19 cellular contexts compared by ENCODE assay signal in the genomic region with DNA sequence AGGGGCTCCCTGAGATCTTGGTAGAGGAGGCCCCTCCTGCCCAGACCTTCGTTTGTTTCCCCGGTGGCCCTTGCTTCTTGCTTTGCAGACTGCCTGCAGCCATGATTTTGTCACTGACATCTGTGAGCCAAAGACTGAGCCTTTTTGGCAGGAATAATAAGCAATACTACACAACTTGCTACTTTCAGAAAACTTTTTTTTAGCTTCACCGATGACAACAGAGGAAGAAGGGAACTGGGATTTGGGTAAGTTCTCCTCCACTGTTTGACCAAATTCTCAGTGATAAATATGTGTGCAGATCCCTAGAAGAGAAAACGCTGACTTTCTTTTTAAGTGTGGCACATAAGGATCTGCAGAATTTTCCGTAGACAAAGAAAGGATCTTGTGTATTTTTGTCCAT. TPM values are rescaled to one million over a fixed set of nuclear protein-coding genes. Genes with fewer than 3 reads are reported as not detected.
DNase-seq lines count a peak whose midpoint lies in the region; ATAC-seq and FAIRE-seq lines count a peak whose summit lies in the region.
"Had no signal": no experiment of that assay in that cellular context is flagged by ENCODE, and none has a peak within 500 bp of the region (broad histone marks: within the 10 kb centered on the region; RNA-seq: fewer than 3 reads in every experiment).

No MANE protein-coding gene starts in this region.

- DNase-seq in Right ventricle myocardium inferior (ENCODE audit: missing footprints): no peak
- no peak for DNase-seq in cardiac septum (ENCODE audit: low spot score)
- no peak for DNase-seq in right cardiac atrium
- no peak for DNase-seq in T-helper 9 cell
- DNase-seq in frontal cortex (ENCODE audit: low spot score in 2 of 2): no peak
- no peak for DNase-seq in CD8-positive, alpha-beta memory T cell
- DNase-seq: activated B cell treated with CpG ODN at 0.5 μM for 24 hours; activated CD8-positive, alpha-beta memory T cell treated with anti-CD3 and anti-CD28 coated beads for 24 hours; NCI-H187; NCI-H2227 treated with DMSO at 0.1 percent for 48 hours; nephron progenitor cell; NK-92 treated with Interleukin-12 subunit alpha and Interleukin-12 subunit beta, amount 100 ng/mL, for 24 hours; thyroid gland had no signal

- peaks cover 42% of the 10 kb centered on the region for H3K36me3 Mint-ChIP-seq in dendritic cell treated with granulocyte-macrophage colony-stimulating factor and Interleukin-4, amounts not matched to agents 40 ng/mL and 50 ng/mL, for 4 days (ENCODE audit: low read depth)
- H3K36me3 Mint-ChIP-seq in CD8-positive, alpha-beta memory T cell: no peaks in the 10 kb centered on the region

- no peaks in the 10 kb centered on the region for H3K9me3 ChIP-seq in right cardiac atrium (ENCODE audit: control insufficient read depth, low read length)
- no peaks in the 10 kb centered on the region for H3K9me3 ChIP-seq in CD8-positive, alpha-beta memory T cell (ENCODE audit: low read length)
- H3K9me3 ChIP-seq: A549, thyroid gland had no signal

- H3K27me3 ChIP-seq in right cardiac atrium (ENCODE audit: control insufficient read depth, insufficient read depth): no peaks in the 10 kb centered on the region
- no peaks in the 10 kb centered on the region for H3K27me3 ChIP-seq in CD8-positive, alpha-beta memory T cell (ENCODE audit: insufficient read depth, low read length, poor library complexity, severe bottlenecking)
- H3K27me3 ChIP-seq: hepatocyte, thyroid gland had no signal

- H3K27me3 Mint-ChIP-seq in dendritic cell treated with granulocyte-macrophage colony-stimulating factor and Interleukin-4, amounts not matched to agents 40 ng/mL and 50 ng/mL, for 4 days: peaks cover 8% of the 10 kb centered on the region
- no peaks in the 10 kb centered on the region for H3K27me3 Mint-ChIP-seq in CD8-positive, alpha-beta memory T cell

- ATAC-seq in Right ventricle myocardium inferior (peak; percentile 44), right cardiac atrium (peak; percentile 1 to 51), GM19023 (IDR thresholded peaks at IDR 0.05; ENCODE audit: unreplicated experiment) (no peak)
- ATAC-seq: A549 had no signal

- H3K9me3 Mint-ChIP-seq in dendritic cell treated with granulocyte-macrophage colony-stimulating factor and Interleukin-4, amounts not matched to agents 40 ng/mL and 50 ng/mL, for 4 days: no peaks in the 10 kb centered on the region
- peaks cover 0 to 3% (median 0%) of the 10 kb centered on the region in 5 donors for H3K9me3 Mint-ChIP-seq in CD8-positive, alpha-beta memory T cell
- H3K9me3 Mint-ChIP-seq: activated B cell treated with CpG ODN at 0.5 μM for 24 hours; T-helper 1 cell treated with Interleukin-12 subunit alpha and Interleukin-12 subunit beta and Interleukin-4 antibody, amounts not matched to agents 30 μg/mL and 1 μg/mL, for 36 hours had no signal

- H3K27ac ChIP-seq in right cardiac atrium (ENCODE audit: low read length): no peak overlapping the region
- no peak overlapping the region for H3K27ac ChIP-seq in CD8-positive, alpha-beta memory T cell (ENCODE audit: low read depth, low read length)
- H3K27ac ChIP-seq: A549, C4-2B, hepatocyte, thyroid gland had no signal

- intact Hi-C loops in Right ventricle myocardium inferior (cut with DNase I): no loop called here
- intact Hi-C loops in cardiac septum (cut with DNase I): loop anchor here (5.0 kb wide), 1 partner anchor 62 kb away; no protein-coding TSS in a partner anchor
- intact Hi-C loops in dendritic cell treated with granulocyte-macrophage colony-stimulating factor and Interleukin-4, amounts not matched to agents 40 ng/mL and 50 ng/mL, for 4 days (cut with micrococcal nuclease): loop anchor here (1.0 kb wide), 1 partner anchor 13 kb away; no protein-coding TSS in a partner anchor
- intact Hi-C loops in right cardiac atrium (cut with DNase I): loop anchor here in 1 of 4 donors (5.0 kb wide), 1 partner anchor 38 kb away; no protein-coding TSS in a partner anchor

- POLR2A ChIA-PET in CD8-positive, alpha-beta memory T cell (lab: Charles Lee): interaction anchor here (0.6 kb wide), 1 partner anchor 11 kb away, joined by 3 read pairs; no protein-coding TSS in a partner anchor

- H3K36me3 ChIP-seq in CD8-positive, alpha-beta memory T cell (ENCODE audit: insufficient read depth, low read length): no peaks in the 10 kb centered on the region

- CTCF ChIA-PET in CD8-positive, alpha-beta memory T cell (lab: Charles Lee): no interaction called here

- peaks cover 75% of the 10 kb centered on the region for H3K4me1 Mint-ChIP-seq in dendritic cell treated with granulocyte-macrophage colony-stimulating factor and Interleukin-4, amounts not matched to agents 40 ng/mL and 50 ng/mL, for 4 days (ENCODE audit: low read depth)
- H3K4me1 Mint-ChIP-seq in CD8-positive, alpha-beta memory T cell: peaks cover 23 to 28% (median 28%) of the 10 kb centered on the region in 3 donors
- H3K4me1 Mint-ChIP-seq: activated B cell treated with CpG ODN at 0.5 μM for 24 hours had no signal

- peak overlapping the region; percentile 85 for H3K27ac Mint-ChIP-seq in dendritic cell treated with granulocyte-macrophage colony-stimulating factor and Interleukin-4, amounts not matched to agents 40 ng/mL and 50 ng/mL, for 4 days
- no peak overlapping the region for H3K27ac Mint-ChIP-seq in CD8-positive, alpha-beta memory T cell
- H3K27ac Mint-ChIP-seq: activated B cell treated with CpG ODN at 0.5 μM for 24 hours; nephron progenitor cell; T-helper 1 cell treated with Interleukin-12 subunit alpha and Interleukin-12 subunit beta and Interleukin-4 antibody, amounts not matched to agents 30 μg/mL and 1 μg/mL, for 36 hours had no signal

- H3K4me3 Mint-ChIP-seq in dendritic cell treated with granulocyte-macrophage colony-stimulating factor and Interleukin-4, amounts not matched to agents 40 ng/mL and 50 ng/mL, for 4 days: no peak overlapping the region
- H3K4me3 Mint-ChIP-seq in CD8-positive, alpha-beta memory T cell: no peak overlapping the region
- H3K4me3 Mint-ChIP-seq: activated B cell treated with CpG ODN at 0.5 μM for 24 hours; nephron progenitor cell; T-helper 1 cell treated with Interleukin-12 subunit alpha and Interleukin-12 subunit beta and Interleukin-4 antibody, amounts not matched to agents 30 μg/mL and 1 μg/mL, for 36 hours had no signal

- FAIRE-seq in frontal cortex (lab: Jason Lieb, UNC): no peak
- FAIRE-seq: A549 had no signal

- WGBS in right cardiac atrium: 44% methylated on average over 5 of the region's 5 CpGs

- no peak overlapping the region for H3K4me3 ChIP-seq in right cardiac atrium (ENCODE audit: low read length)
- no peak overlapping the region for H3K4me3 ChIP-seq in CD8-positive, alpha-beta memory T cell (ENCODE audit: low read length)
- H3K4me3 ChIP-seq: A549, hepatocyte, thyroid gland had no signal

- peaks cover 5% of the 10 kb centered on the region for H3K4me1 ChIP-seq in right cardiac atrium (ENCODE audit: control insufficient read depth, insufficient read depth, low read length)
- peaks cover 40% of the 10 kb centered on the region for H3K4me1 ChIP-seq in CD8-positive, alpha-beta memory T cell (ENCODE audit: insufficient read depth, low read length)
- H3K4me1 ChIP-seq: A549, thyroid gland had no signal

RNA-seq across cellular contexts. Expression of a gene that starts 11.7 kb away (rescaled TPM):
- 0.38 TPM for total RNA-seq in Right ventricle myocardium inferior
- 1.6 TPM for total RNA-seq in cardiac septum
- 1 to 10 TPM in 3 of 4 donors, under 1 TPM in 1; 0.80 to 3.1 (median 1.4) TPM for total RNA-seq in right cardiac atrium
- 0.48 TPM for polyA plus RNA-seq in right cardiac atrium
- 0.82 TPM for total RNA-seq in frontal cortex
- total RNA-seq in CD8-positive, alpha-beta memory T cell: under 1 TPM; 0.39 to 0.66 TPM
- polyA plus RNA-seq in CD8-positive, alpha-beta memory T cell: 72.0 TPM
- polyA plus RNA-seq: hepatocyte had no signal
